In the genomic region with DNA sequence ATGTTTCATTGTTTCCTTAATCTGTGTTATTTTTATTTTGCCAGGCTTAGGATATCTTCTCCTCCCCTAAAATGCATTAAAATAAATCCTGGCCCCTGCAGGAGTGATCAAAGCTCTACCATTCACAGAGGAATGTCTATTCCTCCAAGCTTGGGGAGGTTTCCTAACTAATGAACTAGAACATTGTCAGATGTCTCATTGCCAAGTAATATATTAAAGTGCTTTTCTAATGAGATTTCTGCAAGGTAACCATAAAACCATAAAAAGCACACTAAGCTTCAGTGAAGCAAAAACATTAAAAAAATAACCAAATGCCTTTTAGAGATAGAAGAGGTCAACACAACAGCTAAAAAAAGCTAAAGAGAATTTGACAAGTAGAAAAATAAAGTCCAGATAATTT, we compare ENCODE assay signal across 24 cellular contexts. TPM values are rescaled to one million over a fixed set of nuclear protein-coding genes. Genes with fewer than 3 reads are reported as not detected.
DNase-seq lines count a peak whose midpoint lies in the region; FAIRE-seq and TF ChIP-seq lines count a peak whose summit lies in the region.
"Had no signal": no experiment of that assay in that cellular context is flagged by ENCODE, and none has a peak within 500 bp of the region (broad histone marks: within the 10 kb centered on the region; RNA-seq: fewer than 3 reads in every experiment).

No MANE protein-coding gene starts in this region.

- H3K27ac ChIP-seq in GM23248, result peak overlapping the region; percentile 55
- H3K27ac ChIP-seq in ascending aorta, result peak overlapping the region; percentile 59 to 80
- H3K27ac ChIP-seq in kidney (ENCODE audit: low read depth in 2 of 2, low read length in 2 of 2), result peak overlapping the region; percentile 24 to 28
- peak overlapping the region; percentile 81 for H3K27ac ChIP-seq in smooth muscle cell (ENCODE audit: low read depth)

- DNase-seq in GM23248 (no peak), ascending aorta (ENCODE audit: low spot score in 2 of 2) (no peak), kidney (no peak), smooth muscle cell (lab: John Stamatoyannopoulos, UW; ENCODE audit: unreplicated experiment) (no peak), GM12892 (ENCODE audit: insufficient read length) (no peak)
- DNase-seq in stimulated activated CD8-positive, alpha-beta memory T cell treated with anti-CD3 and anti-CD28 coated beads, Interleukin-4, amount 100 ng/mL, for 48 hours, result no peak
- no peak for DNase-seq in activated T-cell treated with anti-CD3 and anti-CD28 coated beads, Interleukin-2, amount 50 U/mL, for 24 hours
- DNase-seq: activated CD8-positive, alpha-beta T cell treated with anti-CD3 and anti-CD28 coated beads, Interleukin-2, amount 10 ng/mL, durations not matched to agents 7 days and 5 days; activated effector memory CD4-positive, alpha-beta T cell treated with Interleukin-2 at 50 U/mL for 16 hours; activated naive CD8-positive, alpha-beta T cell treated with anti-CD3 and anti-CD28 coated beads for 36 hours; cerebellar nuclear complex; DND-41; glutamatergic neuron; Karpas-422; left colon; mesendoderm; NCI-H1436 treated with DMSO at 0.1 percent for 48 hours; NCI-H446; NCI-H774; nucleus accumbens; T-helper 17 cell had no signal

- peak; percentile 11 for FAIRE-seq in kidney (lab: Jason Lieb, UNC)
- no peak for FAIRE-seq in GM12892 (lab: Jason Lieb, UNC)
- FAIRE-seq: GM18507 had no signal

- peaks cover 24% of the 10 kb centered on the region for H3K27me3 Mint-ChIP-seq in activated T-cell treated with anti-CD3 and anti-CD28 coated beads, Interleukin-2, amount 50 U/mL, for 24 hours
- H3K27me3 Mint-ChIP-seq: type B pancreatic cell had no signal

- H3K27ac Mint-ChIP-seq in activated T-cell treated with anti-CD3 and anti-CD28 coated beads, Interleukin-2, amount 50 U/mL, for 24 hours, result no peak overlapping the region
- H3K27ac Mint-ChIP-seq: activated CD8-positive, alpha-beta T cell treated with anti-CD3 and anti-CD28 coated beads, Interleukin-2, amount 10 ng/mL, durations not matched to agents 7 days and 5 days; activated naive CD8-positive, alpha-beta T cell treated with anti-CD3 and anti-CD28 coated beads for 36 hours; CD14-positive monocyte; T-helper 17 cell had no signal

- H3K4me1 ChIP-seq in GM23248 (ENCODE audit: insufficient read depth), result peaks cover 36% of the 10 kb centered on the region
- H3K4me1 ChIP-seq in ascending aorta, result peaks cover 26 to 73% of the 10 kb centered on the region in 2 donors
- H3K4me1 ChIP-seq in kidney (ENCODE audit: control insufficient read depth in 1 of 2, insufficient read depth in 1 of 2, low read depth in 1 of 2, low read length in 2 of 2), result peaks cover 49 to 71% of the 10 kb centered on the region in 2 donors
- peaks cover 22% of the 10 kb centered on the region for H3K4me1 ChIP-seq in smooth muscle cell (ENCODE audit: low read depth)

- H3K4me3 Mint-ChIP-seq in activated T-cell treated with anti-CD3 and anti-CD28 coated beads, Interleukin-2, amount 50 U/mL, for 24 hours, result no peak overlapping the region
- H3K4me3 Mint-ChIP-seq: activated CD8-positive, alpha-beta T cell treated with anti-CD3 and anti-CD28 coated beads, Interleukin-2, amount 10 ng/mL, durations not matched to agents 7 days and 5 days; activated naive CD8-positive, alpha-beta T cell treated with anti-CD3 and anti-CD28 coated beads for 36 hours; CD14-positive monocyte; T-helper 17 cell; type B pancreatic cell had no signal

- intact Hi-C loops in ascending aorta (cut with DNase I) (no loop called here), kidney (cut with DNase I) (no loop called here)

- H3K4me3 ChIP-seq in GM23248 (no peak overlapping the region), ascending aorta (no peak overlapping the region), kidney (ENCODE audit: low read length in 2 of 2) (no peak overlapping the region), smooth muscle cell (no peak overlapping the region)

- H4K20me1 ChIP-seq in GM23248 (ENCODE audit: insufficient read depth), result no peaks in the 10 kb centered on the region
- H4K20me1 ChIP-seq in smooth muscle cell (ENCODE audit: low read depth), result no peaks in the 10 kb centered on the region

- no peaks in the 10 kb centered on the region for H3K9me3 ChIP-seq in GM23248 (ENCODE audit: low read depth)
- no peaks in the 10 kb centered on the region for H3K9me3 ChIP-seq in ascending aorta
- no peaks in the 10 kb centered on the region for H3K9me3 ChIP-seq in kidney (ENCODE audit: control insufficient read depth in 1 of 2, low read length in 2 of 2)
- no peaks in the 10 kb centered on the region for H3K9me3 ChIP-seq in smooth muscle cell (replicated peaks; ENCODE audit: low read depth)

- H3K36me3 Mint-ChIP-seq in activated T-cell treated with anti-CD3 and anti-CD28 coated beads, Interleukin-2, amount 50 U/mL, for 24 hours (ENCODE audit: low read depth), result no peaks in the 10 kb centered on the region
- H3K36me3 Mint-ChIP-seq: activated naive CD8-positive, alpha-beta T cell treated with anti-CD3 and anti-CD28 coated beads for 36 hours had no signal

- H3K79me2 ChIP-seq in GM23248 (ENCODE audit: insufficient read depth), result peaks cover 17% of the 10 kb centered on the region; the same call in 1 of the 2 replicates
- H3K79me2 ChIP-seq in smooth muscle cell (ENCODE audit: low read depth), result peaks cover 67% of the 10 kb centered on the region

- H3K4me1 Mint-ChIP-seq in activated T-cell treated with anti-CD3 and anti-CD28 coated beads, Interleukin-2, amount 50 U/mL, for 24 hours (ENCODE audit: low read depth), result no peaks in the 10 kb centered on the region
- H3K4me1 Mint-ChIP-seq: activated naive CD8-positive, alpha-beta T cell treated with anti-CD3 and anti-CD28 coated beads for 36 hours; T-helper 17 cell had no signal

- peaks cover 46% of the 10 kb centered on the region for H3F3A ChIP-seq in GM23248 (ENCODE audit: insufficient read depth)
- H3F3A ChIP-seq in smooth muscle cell (ENCODE audit: low read depth), result peaks cover 34% of the 10 kb centered on the region

- no peak for TF ChIP-seq POLR2A in GM12892 (IDR thresholded peaks at IDR 0.05; ENCODE audit: low read depth, low read length)

- H3K27me3 ChIP-seq in GM23248 (replicated peaks; ENCODE audit: insufficient read depth) (no peaks in the 10 kb centered on the region), ascending aorta (no peaks in the 10 kb centered on the region), smooth muscle cell (ENCODE audit: low read depth) (no peaks in the 10 kb centered on the region)

- no peaks in the 10 kb centered on the region for H3K9me2 ChIP-seq in GM23248 (ENCODE audit: insufficient read depth)

- H3K9ac ChIP-seq in GM23248 (no peak overlapping the region), kidney (ENCODE audit: low read length in 2 of 2) (no peak overlapping the region), smooth muscle cell (ENCODE audit: low read depth) (no peak overlapping the region)

- no peaks in the 10 kb centered on the region for H3K9me3 Mint-ChIP-seq in activated T-cell treated with anti-CD3 and anti-CD28 coated beads, Interleukin-2, amount 50 U/mL, for 24 hours
- H3K9me3 Mint-ChIP-seq: activated naive CD8-positive, alpha-beta T cell treated with anti-CD3 and anti-CD28 coated beads for 36 hours; CD14-positive monocyte; type B pancreatic cell had no signal

- TF ChIP-seq CTCF in ascending aorta (IDR thresholded peaks at IDR 0.05), result no peak
- TF ChIP-seq CTCF in kidney (IDR thresholded peaks at IDR 0.05; ENCODE audit: borderline replicate concordance, extremely low read depth, insufficient read depth), result no peak
- TF ChIP-seq CTCF in smooth muscle cell (IDR thresholded peaks at IDR 0.05; ENCODE audit: borderline replicate concordance, insufficient read depth, poor library complexity, severe bottlenecking), result no peak

- H2AFZ ChIP-seq in GM23248 (no peak overlapping the region), smooth muscle cell (ENCODE audit: low read depth) (no peak overlapping the region)

- in situ Hi-C loops in GM23248 (cut with MboI), result no loop called here

- peak overlapping the region; percentile 29 for H3K4me2 ChIP-seq in GM23248 (ENCODE audit: unreplicated experiment)
- peak overlapping the region; percentile 6 for H3K4me2 ChIP-seq in smooth muscle cell

- H3K36me3 ChIP-seq in GM23248 (ENCODE audit: low read depth) (no peaks in the 10 kb centered on the region), ascending aorta (peaks cover 3 to 13% of the 10 kb centered on the region in 2 donors), kidney (ENCODE audit: control insufficient read depth in 1 of 2, insufficient read depth in 2 of 2, low read length in 2 of 2) (peaks cover 0 to 4% of the 10 kb centered on the region in 2 donors), smooth muscle cell (ENCODE audit: low read depth) (no peaks in the 10 kb centered on the region)

RNA-seq across cellular contexts. Expression of a gene that starts 34.8 kb away (rescaled TPM):
- total RNA-seq in GM23248 (2014; rRNA removed; shearing (Covaris generic)), result 949 and 951 TPM in 2 replicates
- 1,347 and 1,359 TPM in 2 replicates for polyA plus RNA-seq in GM23248 (2016; fragmentation: Nextera tagmentation; extraction: Ambion mirVana)
- 6,655 TPM for total RNA-seq in ascending aorta
- 1,703 TPM for total RNA-seq in kidney
- 2,157 TPM for polyA plus RNA-seq in kidney (ENCODE audit: insufficient read depth, low read depth, low replicate concordance)
- total RNA-seq in smooth muscle cell, result 998 and 1,065 TPM in 2 replicates
- polyA plus RNA-seq in smooth muscle cell, result 1,105 and 1,684 TPM in 2 replicates
- not detected for polyA plus RNA-seq in GM12892 (2012; ENCODE audit: missing spikeins)
- total RNA-seq: activated CD8-positive, alpha-beta T cell treated with anti-CD3 and anti-CD28 coated beads, Interleukin-2, amount 10 ng/mL, durations not matched to agents 7 days and 5 days; activated naive CD8-positive, alpha-beta T cell treated with anti-CD3 and anti-CD28 coated beads for 36 hours had no signal

Comparison
In these comparisons a context has a peak if more than half of its experiments do, and no peak if none do; other contexts are left out.
1. H3K27ac ChIP-seq: peak in every context shown above with its lines; median percentile 81 in smooth muscle cell; 70 in ascending aorta; 55 in GM23248; 26 in kidney.